ENCODE assay signal across 1 cellular context in the genomic region with DNA sequence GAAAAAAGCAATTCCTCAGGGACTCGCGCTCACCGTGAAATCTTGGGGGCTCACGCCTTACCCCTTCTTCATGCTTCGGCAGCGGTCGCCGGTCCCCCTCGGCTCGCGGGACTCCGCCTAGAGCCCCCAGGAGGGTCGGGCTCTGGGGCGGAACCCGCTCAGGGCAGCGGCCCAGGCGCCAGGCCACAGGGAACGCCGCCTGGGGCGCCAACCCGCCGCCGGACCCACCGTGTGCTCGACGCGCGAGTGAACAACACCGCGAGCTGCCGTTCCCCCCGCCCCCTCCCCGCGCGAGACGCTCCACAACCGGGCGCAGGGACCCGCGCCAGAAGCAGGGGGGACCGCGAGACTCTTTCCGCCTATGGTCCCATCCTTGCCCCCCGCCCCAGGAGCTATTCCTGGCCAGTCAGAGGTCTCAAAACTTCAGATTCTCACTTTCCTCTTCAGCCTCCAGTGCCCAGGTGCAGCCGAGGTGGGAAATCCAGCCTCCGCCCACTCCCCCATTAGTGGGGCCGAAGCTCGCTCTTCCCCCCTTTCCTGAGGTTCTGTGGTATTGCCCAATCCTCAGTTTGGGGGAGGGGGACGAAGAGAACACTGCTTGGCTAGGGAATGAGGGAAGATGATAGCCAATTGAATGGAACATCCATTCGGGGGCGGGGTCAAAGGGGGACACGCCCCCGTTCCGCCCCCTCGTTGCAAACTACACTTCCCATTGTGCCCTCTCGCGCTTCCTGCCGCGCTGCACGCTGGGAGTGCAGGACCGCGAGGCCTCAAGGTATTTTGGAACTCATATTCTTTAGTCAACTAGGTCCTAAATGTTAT.
A peak's percentile ranks its signal among the peaks of the same experiment; 100 is the strongest.
TF ChIP-seq lines count a peak whose summit lies in the region.

A gene (minus strand): TSS at position 265 of the 822 bp plus-strand sequence. CDS start 52,069 bp downstream, outside the sequence.

TF ChIP-seq in K562, 482 proteins besides CTCF, POLR2A, EP300 and RAD21 (continued from another document and continues in another):
- TF ChIP-seq, protein P1, sequence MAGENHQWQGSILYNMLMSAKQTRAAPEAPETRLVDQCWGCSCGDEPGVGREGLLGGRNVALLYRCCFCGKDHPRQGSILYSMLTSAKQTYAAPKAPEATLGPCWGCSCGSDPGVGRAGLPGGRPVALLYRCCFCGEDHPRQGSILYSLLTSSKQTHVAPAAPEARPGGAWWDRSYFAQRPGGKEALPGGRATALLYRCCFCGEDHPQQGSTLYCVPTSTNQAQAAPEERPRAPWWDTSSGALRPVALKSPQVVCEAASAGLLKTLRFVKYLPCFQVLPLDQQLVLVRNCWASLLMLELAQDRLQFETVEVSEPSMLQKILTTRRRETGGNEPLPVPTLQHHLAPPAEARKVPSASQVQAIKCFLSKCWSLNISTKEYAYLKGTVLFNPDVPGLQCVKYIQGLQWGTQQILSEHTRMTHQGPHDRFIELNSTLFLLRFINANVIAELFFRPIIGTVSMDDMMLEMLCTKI (IDR thresholded peaks at IDR 0.05; ENCODE audit: partially characterized antibody) = no peak
- TF ChIP-seq HOXB6 (CRISPR knock-in tag; IDR thresholded peaks at IDR 0.05; ENCODE audit: borderline replicate concordance) (no peak), NFIX (CRISPR knock-in tag; IDR thresholded peaks at IDR 0.05; ENCODE audit: low read depth) (no peak), SRSF7 (optimal IDR thresholded peaks at IDR 0.05; ENCODE audit: low read depth, low read length) (no peak), KDM5B (IDR thresholded peaks at IDR 0.05; ENCODE audit: insufficient replicate concordance, low read depth, low read length) (peak; percentile 50), STAT5B (CRISPR knock-in tag; IDR thresholded peaks at IDR 0.05) (no peak), CHD2 (IDR thresholded peaks at IDR 0.05; ENCODE audit: low read depth, low read length) (peak; percentile 84), RCOR1 (IDR thresholded peaks at IDR 0.05; ENCODE audit: borderline replicate concordance in 1 of 2, low read depth in 2 of 2, low read length in 2 of 2) (no peak), HDAC6 (IDR thresholded peaks at IDR 0.05; ENCODE audit: low read depth, low read length) (no peak), NCOR1 (IDR thresholded peaks at IDR 0.05) (no peak), MAFK (IDR thresholded peaks at IDR 0.05; ENCODE audit: low read length) (no peak), TBL1XR1 (IDR thresholded peaks at IDR 0.05; ENCODE audit: low read length in 2 of 2) (no peak), HEY1 (CRISPR knock-in tag; IDR thresholded peaks at IDR 0.05; ENCODE audit: borderline replicate concordance) (no peak), SMAD4 (CRISPR knock-in tag; conservative IDR thresholded peaks at IDR 0.05) (peak; percentile 45; the same call in 1 of the 2 replicates), SLC30A9 (CRISPR knock-in tag; IDR thresholded peaks at IDR 0.05) (no peak), POLR2AphosphoS5 (IDR thresholded peaks at IDR 0.05; ENCODE audit: control insufficient read depth, insufficient read depth, low read depth, low read length) (no peak), ELF2 (CRISPR knock-in tag; IDR thresholded peaks at IDR 0.05) (no peak), E2F3 (CRISPR knock-in tag; IDR thresholded peaks at IDR 0.05) (no peak), ZNF668 (CRISPR knock-in tag; IDR thresholded peaks at IDR 0.05) (no peak), ATF1 (CRISPR knock-in tag; IDR thresholded peaks at IDR 0.05) (no peak), ATF1 (tag; IDR thresholded peaks at IDR 0.05) (peak; percentile 65), C11orf30 (IDR thresholded peaks at IDR 0.05; ENCODE audit: low read depth) (no peak), YBX1 (IDR thresholded peaks at IDR 0.05) (no peak), ZNF766 (CRISPR knock-in tag; conservative IDR thresholded peaks at IDR 0.05) (peak; percentile 71; the same call in 1 of the 2 replicates), ZNF174 (CRISPR knock-in tag; IDR thresholded peaks at IDR 0.05) (no peak), ZNF316 (IDR thresholded peaks at IDR 0.05) (no peak), ZNF23 (CRISPR knock-in tag; IDR thresholded peaks at IDR 0.05) (no peak), KAT8 (IDR thresholded peaks at IDR 0.05; ENCODE audit: low read depth) (no peak), ZBED1 (IDR thresholded peaks at IDR 0.05) (no peak), SREBF2 (CRISPR knock-in tag; IDR thresholded peaks at IDR 0.05) (no peak)
- TF ChIP-seq, protein P2, sequence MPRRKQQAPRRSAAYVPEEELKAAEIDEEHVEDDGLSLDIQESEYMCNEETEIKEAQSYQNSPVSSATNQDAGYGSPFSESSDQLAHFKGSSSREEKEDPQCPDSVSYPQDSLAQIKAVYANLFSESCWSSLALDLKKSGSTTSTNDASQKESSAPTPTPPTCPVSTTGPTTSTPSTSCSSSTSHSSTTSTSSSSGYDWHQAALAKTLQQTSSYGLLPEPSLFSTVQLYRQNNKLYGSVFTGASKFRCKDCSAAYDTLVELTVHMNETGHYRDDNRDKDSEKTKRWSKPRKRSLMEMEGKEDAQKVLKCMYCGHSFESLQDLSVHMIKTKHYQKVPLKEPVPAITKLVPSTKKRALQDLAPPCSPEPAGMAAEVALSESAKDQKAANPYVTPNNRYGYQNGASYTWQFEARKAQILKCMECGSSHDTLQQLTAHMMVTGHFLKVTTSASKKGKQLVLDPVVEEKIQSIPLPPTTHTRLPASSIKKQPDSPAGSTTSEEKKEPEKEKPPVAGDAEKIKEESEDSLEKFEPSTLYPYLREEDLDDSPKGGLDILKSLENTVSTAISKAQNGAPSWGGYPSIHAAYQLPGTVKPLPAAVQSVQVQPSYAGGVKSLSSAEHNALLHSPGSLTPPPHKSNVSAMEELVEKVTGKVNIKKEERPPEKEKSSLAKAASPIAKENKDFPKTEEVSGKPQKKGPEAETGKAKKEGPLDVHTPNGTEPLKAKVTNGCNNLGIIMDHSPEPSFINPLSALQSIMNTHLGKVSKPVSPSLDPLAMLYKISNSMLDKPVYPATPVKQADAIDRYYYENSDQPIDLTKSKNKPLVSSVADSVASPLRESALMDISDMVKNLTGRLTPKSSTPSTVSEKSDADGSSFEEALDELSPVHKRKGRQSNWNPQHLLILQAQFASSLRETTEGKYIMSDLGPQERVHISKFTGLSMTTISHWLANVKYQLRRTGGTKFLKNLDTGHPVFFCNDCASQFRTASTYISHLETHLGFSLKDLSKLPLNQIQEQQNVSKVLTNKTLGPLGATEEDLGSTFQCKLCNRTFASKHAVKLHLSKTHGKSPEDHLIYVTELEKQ (CRISPR knock-in tag; IDR thresholded peaks at IDR 0.05) = no peak
- TF ChIP-seq, protein P3, sequence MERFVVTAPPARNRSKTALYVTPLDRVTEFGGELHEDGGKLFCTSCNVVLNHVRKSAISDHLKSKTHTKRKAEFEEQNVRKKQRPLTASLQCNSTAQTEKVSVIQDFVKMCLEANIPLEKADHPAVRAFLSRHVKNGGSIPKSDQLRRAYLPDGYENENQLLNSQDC (CRISPR knock-in tag; IDR thresholded peaks at IDR 0.05) = no peak
- TF ChIP-seq, protein P4, sequence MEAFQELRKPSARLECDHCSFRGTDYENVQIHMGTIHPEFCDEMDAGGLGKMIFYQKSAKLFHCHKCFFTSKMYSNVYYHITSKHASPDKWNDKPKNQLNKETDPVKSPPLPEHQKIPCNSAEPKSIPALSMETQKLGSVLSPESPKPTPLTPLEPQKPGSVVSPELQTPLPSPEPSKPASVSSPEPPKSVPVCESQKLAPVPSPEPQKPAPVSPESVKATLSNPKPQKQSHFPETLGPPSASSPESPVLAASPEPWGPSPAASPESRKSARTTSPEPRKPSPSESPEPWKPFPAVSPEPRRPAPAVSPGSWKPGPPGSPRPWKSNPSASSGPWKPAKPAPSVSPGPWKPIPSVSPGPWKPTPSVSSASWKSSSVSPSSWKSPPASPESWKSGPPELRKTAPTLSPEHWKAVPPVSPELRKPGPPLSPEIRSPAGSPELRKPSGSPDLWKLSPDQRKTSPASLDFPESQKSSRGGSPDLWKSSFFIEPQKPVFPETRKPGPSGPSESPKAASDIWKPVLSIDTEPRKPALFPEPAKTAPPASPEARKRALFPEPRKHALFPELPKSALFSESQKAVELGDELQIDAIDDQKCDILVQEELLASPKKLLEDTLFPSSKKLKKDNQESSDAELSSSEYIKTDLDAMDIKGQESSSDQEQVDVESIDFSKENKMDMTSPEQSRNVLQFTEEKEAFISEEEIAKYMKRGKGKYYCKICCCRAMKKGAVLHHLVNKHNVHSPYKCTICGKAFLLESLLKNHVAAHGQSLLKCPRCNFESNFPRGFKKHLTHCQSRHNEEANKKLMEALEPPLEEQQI (IDR thresholded peaks at IDR 0.05) = no peak
- TF ChIP-seq, protein P5, sequence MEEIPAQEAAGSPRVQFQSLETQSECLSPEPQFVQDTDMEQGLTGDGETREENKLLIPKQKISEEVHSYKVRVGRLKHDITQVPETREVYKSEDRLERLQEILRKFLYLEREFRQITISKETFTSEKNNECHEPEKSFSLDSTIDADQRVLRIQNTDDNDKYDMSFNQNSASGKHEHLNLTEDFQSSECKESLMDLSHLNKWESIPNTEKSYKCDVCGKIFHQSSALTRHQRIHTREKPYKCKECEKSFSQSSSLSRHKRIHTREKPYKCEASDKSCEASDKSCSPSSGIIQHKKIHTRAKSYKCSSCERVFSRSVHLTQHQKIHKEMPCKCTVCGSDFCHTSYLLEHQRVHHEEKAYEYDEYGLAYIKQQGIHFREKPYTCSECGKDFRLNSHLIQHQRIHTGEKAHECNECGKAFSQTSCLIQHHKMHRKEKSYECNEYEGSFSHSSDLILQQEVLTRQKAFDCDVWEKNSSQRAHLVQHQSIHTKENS (CRISPR knock-in tag; IDR thresholded peaks at IDR 0.05) = no peak
- TF ChIP-seq, protein P6, sequence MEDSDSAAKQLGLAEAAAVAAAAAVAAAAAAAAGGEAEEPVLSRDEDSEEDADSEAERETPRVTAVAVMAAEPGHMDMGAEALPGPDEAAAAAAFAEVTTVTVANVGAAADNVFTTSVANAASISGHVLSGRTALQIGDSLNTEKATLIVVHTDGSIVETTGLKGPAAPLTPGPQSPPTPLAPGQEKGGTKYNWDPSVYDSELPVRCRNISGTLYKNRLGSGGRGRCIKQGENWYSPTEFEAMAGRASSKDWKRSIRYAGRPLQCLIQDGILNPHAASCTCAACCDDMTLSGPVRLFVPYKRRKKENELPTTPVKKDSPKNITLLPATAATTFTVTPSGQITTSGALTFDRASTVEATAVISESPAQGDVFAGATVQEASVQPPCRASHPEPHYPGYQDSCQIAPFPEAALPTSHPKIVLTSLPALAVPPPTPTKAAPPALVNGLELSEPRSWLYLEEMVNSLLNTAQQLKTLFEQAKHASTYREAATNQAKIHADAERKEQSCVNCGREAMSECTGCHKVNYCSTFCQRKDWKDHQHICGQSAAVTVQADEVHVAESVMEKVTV (CRISPR knock-in tag; IDR thresholded peaks at IDR 0.05) = no peak
- TF ChIP-seq, protein P7, sequence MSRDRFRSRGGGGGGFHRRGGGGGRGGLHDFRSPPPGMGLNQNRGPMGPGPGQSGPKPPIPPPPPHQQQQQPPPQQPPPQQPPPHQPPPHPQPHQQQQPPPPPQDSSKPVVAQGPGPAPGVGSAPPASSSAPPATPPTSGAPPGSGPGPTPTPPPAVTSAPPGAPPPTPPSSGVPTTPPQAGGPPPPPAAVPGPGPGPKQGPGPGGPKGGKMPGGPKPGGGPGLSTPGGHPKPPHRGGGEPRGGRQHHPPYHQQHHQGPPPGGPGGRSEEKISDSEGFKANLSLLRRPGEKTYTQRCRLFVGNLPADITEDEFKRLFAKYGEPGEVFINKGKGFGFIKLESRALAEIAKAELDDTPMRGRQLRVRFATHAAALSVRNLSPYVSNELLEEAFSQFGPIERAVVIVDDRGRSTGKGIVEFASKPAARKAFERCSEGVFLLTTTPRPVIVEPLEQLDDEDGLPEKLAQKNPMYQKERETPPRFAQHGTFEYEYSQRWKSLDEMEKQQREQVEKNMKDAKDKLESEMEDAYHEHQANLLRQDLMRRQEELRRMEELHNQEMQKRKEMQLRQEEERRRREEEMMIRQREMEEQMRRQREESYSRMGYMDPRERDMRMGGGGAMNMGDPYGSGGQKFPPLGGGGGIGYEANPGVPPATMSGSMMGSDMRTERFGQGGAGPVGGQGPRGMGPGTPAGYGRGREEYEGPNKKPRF (IDR thresholded peaks at IDR 0.05; ENCODE audit: low read depth, low read length) = no peak
- TF ChIP-seq, protein P8, sequence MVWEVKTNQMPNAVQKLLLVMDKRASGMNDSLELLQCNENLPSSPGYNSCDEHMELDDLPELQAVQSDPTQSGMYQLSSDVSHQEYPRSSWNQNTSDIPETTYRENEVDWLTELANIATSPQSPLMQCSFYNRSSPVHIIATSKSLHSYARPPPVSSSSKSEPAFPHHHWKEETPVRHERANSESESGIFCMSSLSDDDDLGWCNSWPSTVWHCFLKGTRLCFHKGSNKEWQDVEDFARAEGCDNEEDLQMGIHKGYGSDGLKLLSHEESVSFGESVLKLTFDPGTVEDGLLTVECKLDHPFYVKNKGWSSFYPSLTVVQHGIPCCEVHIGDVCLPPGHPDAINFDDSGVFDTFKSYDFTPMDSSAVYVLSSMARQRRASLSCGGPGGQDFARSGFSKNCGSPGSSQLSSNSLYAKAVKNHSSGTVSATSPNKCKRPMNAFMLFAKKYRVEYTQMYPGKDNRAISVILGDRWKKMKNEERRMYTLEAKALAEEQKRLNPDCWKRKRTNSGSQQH (CRISPR knock-in tag; IDR thresholded peaks at IDR 0.05) = no peak
- TF ChIP-seq, protein P9, sequence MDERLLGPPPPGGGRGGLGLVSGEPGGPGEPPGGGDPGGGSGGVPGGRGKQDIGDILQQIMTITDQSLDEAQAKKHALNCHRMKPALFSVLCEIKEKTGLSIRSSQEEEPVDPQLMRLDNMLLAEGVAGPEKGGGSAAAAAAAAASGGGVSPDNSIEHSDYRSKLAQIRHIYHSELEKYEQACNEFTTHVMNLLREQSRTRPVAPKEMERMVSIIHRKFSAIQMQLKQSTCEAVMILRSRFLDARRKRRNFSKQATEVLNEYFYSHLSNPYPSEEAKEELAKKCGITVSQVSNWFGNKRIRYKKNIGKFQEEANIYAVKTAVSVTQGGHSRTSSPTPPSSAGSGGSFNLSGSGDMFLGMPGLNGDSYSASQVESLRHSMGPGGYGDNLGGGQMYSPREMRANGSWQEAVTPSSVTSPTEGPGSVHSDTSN (CRISPR knock-in tag; IDR thresholded peaks at IDR 0.05; ENCODE audit: low read depth) = no peak
- TF ChIP-seq, protein P9 (tag; conservative IDR thresholded peaks at IDR 0.05; ENCODE audit: low read depth) = no peak
